3 cellular contexts compared by ENCODE assay signal in the genomic region with DNA sequence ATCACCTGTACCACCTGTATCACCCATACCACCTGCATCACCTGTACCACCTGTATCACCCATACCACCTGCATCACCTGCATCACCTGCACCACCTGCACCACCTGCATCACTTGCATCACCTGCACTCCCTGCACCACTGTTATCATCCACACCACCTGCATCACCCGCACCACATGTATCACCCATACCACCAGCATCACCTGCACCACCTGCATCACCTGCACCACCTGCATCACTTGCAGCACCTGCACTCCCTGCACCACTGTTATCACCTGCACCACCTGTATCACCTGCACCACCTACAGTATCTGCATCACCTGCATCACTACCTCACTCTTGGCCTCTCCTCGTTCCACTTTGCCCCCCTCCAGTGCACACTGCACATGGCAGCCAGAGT.
TF ChIP-seq lines count a peak whose summit lies in the region.

No MANE protein-coding gene starts in this region.

TF ChIP-seq in GM12891, 5 proteins besides CTCF, POLR2A, EP300 and RAD21:
- TF ChIP-seq POLR2AphosphoS5 (IDR thresholded peaks at IDR 0.05; ENCODE audit: low read depth, low read length) (no peak), SPI1 (IDR thresholded peaks at IDR 0.05; ENCODE audit: low read depth, low read length) (no peak)

TF ChIP-seq in IMR-90, 13 proteins besides CTCF, POLR2A, EP300 and RAD21:
- TF ChIP-seq CHD1 (IDR thresholded peaks at IDR 0.05; ENCODE audit: low read depth, low read length) = no peak
- TF ChIP-seq MAFK (IDR thresholded peaks at IDR 0.05; ENCODE audit: low read depth, low read length) = no peak
- no peak for TF ChIP-seq BHLHE40 (IDR thresholded peaks at IDR 0.05; ENCODE audit: low read depth, low read length)
- TF ChIP-seq FOS (IDR thresholded peaks at IDR 0.05; ENCODE audit: low read depth, low read length) = no peak
- TF ChIP-seq MXI1 (IDR thresholded peaks at IDR 0.05; ENCODE audit: borderline replicate concordance, low read depth, low read length) = no peak
- TF ChIP-seq NFE2L2 (IDR thresholded peaks at IDR 0.05; ENCODE audit: low read depth, low read length) = no peak
- TF ChIP-seq, protein P1, sequence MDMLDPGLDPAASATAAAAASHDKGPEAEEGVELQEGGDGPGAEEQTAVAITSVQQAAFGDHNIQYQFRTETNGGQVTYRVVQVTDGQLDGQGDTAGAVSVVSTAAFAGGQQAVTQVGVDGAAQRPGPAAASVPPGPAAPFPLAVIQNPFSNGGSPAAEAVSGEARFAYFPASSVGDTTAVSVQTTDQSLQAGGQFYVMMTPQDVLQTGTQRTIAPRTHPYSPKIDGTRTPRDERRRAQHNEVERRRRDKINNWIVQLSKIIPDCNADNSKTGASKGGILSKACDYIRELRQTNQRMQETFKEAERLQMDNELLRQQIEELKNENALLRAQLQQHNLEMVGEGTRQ (IDR thresholded peaks at IDR 0.05; ENCODE audit: low read depth, low read length) = no peak
- no peak for TF ChIP-seq CEBPB (IDR thresholded peaks at IDR 0.05; ENCODE audit: low read depth, low read length)
- no peak for TF ChIP-seq SMC3 (IDR thresholded peaks at IDR 0.05; ENCODE audit: low read depth, low read length)
- TF ChIP-seq, protein P2, sequence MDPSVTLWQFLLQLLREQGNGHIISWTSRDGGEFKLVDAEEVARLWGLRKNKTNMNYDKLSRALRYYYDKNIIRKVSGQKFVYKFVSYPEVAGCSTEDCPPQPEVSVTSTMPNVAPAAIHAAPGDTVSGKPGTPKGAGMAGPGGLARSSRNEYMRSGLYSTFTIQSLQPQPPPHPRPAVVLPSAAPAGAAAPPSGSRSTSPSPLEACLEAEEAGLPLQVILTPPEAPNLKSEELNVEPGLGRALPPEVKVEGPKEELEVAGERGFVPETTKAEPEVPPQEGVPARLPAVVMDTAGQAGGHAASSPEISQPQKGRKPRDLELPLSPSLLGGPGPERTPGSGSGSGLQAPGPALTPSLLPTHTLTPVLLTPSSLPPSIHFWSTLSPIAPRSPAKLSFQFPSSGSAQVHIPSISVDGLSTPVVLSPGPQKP (IDR thresholded peaks at IDR 0.05; ENCODE audit: borderline replicate concordance, low read depth, low read length) = no peak
- TF ChIP-seq MAZ (IDR thresholded peaks at IDR 0.05; ENCODE audit: borderline replicate concordance, low read depth, low read length) = no peak

TF ChIP-seq in H1, 55 proteins besides CTCF, POLR2A, EP300 and RAD21:
- TF ChIP-seq TBP (IDR thresholded peaks at IDR 0.05; ENCODE audit: low read depth, low read length) (no peak), GTF2F1 (IDR thresholded peaks at IDR 0.05; ENCODE audit: borderline replicate concordance, low read depth, low read length) (no peak), KDM4A (IDR thresholded peaks at IDR 0.05; ENCODE audit: low read depth, low read length, severe bottlenecking) (no peak), RNF2 (IDR thresholded peaks at IDR 0.05; ENCODE audit: borderline replicate concordance, low read depth, low read length, missing control alignments, poor library complexity, severe bottlenecking) (no peak), SIRT6 (IDR thresholded peaks at IDR 0.05; ENCODE audit: low read length) (no peak), SP2 (IDR thresholded peaks at IDR 0.05; ENCODE audit: low read length) (no peak), EGR1 (IDR thresholded peaks at IDR 0.05; ENCODE audit: borderline replicate concordance, low read depth, low read length) (no peak), GABPA (IDR thresholded peaks at IDR 0.05; ENCODE audit: borderline replicate concordance, insufficient read depth, low read length) (no peak), MAFK (IDR thresholded peaks at IDR 0.05; ENCODE audit: low read depth, low read length) (no peak), CHD2 (IDR thresholded peaks at IDR 0.05; ENCODE audit: low read length) (no peak), ASH2L (IDR thresholded peaks at IDR 0.05; ENCODE audit: low read length) (no peak), SRF (IDR thresholded peaks at IDR 0.05; ENCODE audit: low read depth, low read length) (no peak)
